Comparison of ENCODE assay signal across 8 cellular contexts in the genomic region with DNA sequence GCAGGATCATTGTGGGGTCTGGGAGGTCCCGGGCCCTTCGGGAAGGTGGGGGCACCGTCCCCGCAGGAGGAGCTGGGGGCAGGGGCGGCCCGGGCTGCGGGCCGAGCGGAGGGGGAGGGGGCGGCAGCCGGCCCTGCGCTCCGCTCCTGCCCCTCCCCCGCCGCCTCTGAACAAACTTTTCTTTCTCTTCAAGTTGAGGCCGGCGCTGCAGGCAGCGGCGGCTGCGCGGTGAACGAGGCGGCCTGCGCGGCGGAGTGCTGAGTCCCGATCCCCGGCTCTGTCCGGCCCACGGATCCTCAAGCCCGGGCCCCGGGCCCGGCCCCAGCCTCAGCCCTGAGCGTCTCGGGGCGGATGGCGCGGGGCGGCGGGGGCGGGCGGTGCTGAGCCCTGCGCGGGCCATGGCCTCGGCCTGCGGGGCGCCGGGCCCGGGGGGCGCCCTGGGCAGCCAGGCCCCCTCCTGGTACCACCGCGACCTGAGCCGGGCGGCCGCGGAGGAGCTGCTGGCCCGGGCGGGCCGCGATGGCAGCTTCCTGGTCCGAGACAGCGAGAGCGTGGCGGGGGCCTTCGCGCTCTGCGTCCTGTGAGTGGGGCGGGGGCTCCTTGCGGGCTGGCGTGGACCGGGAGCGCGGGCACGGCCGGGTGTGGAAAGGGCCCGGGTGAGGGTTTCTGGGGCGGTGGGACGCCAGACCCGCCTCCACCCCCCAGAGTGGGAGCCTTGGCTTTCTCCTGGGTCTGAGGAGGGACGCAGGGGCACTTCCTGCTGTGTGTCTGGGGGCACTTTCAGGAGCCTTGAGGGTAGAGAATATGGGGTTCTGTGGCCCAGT. TPM values are rescaled to one million over a fixed set of nuclear protein-coding genes. Genes with fewer than 3 reads are reported as not detected.
DNase-seq lines count a peak whose midpoint lies in the region; ATAC-seq and TF ChIP-seq lines count a peak whose summit lies in the region.

A gene with protein sequence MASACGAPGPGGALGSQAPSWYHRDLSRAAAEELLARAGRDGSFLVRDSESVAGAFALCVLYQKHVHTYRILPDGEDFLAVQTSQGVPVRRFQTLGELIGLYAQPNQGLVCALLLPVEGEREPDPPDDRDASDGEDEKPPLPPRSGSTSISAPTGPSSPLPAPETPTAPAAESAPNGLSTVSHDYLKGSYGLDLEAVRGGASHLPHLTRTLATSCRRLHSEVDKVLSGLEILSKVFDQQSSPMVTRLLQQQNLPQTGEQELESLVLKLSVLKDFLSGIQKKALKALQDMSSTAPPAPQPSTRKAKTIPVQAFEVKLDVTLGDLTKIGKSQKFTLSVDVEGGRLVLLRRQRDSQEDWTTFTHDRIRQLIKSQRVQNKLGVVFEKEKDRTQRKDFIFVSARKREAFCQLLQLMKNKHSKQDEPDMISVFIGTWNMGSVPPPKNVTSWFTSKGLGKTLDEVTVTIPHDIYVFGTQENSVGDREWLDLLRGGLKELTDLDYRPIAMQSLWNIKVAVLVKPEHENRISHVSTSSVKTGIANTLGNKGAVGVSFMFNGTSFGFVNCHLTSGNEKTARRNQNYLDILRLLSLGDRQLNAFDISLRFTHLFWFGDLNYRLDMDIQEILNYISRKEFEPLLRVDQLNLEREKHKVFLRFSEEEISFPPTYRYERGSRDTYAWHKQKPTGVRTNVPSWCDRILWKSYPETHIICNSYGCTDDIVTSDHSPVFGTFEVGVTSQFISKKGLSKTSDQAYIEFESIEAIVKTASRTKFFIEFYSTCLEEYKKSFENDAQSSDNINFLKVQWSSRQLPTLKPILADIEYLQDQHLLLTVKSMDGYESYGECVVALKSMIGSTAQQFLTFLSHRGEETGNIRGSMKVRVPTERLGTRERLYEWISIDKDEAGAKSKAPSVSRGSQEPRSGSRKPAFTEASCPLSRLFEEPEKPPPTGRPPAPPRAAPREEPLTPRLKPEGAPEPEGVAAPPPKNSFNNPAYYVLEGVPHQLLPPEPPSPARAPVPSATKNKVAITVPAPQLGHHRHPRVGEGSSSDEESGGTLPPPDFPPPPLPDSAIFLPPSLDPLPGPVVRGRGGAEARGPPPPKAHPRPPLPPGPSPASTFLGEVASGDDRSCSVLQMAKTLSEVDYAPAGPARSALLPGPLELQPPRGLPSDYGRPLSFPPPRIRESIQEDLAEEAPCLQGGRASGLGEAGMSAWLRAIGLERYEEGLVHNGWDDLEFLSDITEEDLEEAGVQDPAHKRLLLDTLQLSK (plus strand): TSS at position 181 of the 824 bp plus-strand sequence. CDS start 218 bp downstream, at position 399.

- peak in 6 of 10 experiments; percentile 15 to 54 (median 35) for DNase-seq in CD4-positive, alpha-beta T cell
- DNase-seq in HT1080 (ENCODE audit: low read depth) (no peak), erythroblast (lab: John Stamatoyannopoulos, UW) (peak; percentile 51 to 69), testis (peak; percentile 76), cerebellar cortex (ENCODE audit: low spot score) (no peak), NCI-H187 (lab: John Stamatoyannopoulos, UW) (no peak)
- DNase-seq in activated CD8-positive, alpha-beta memory T cell treated with anti-CD3 and anti-CD28 coated beads for 24 hours = peak; percentile 74

- intact Hi-C loops in CD4-positive, alpha-beta T cell (cut with DNase I, micrococcal nuclease) = loop anchor here (2.0 to 10.0 kb wide), 9 partner anchors 110 to 1420 kb away; a partner anchor contains a TSS
- intact Hi-C loops in testis (cut with DNase I; ENCODE audit: low total_unique reads) = no loop called here

- CTCF ChIA-PET in CD4-positive, alpha-beta T cell (lab: Charles Lee) = interaction anchor here (1.5 kb wide), 1 partner anchor 81 kb away, joined by 4 read pairs; no protein-coding TSS in a partner anchor

- TF ChIP-seq POLR2A in erythroblast (IDR thresholded peaks at IDR 0.05; ENCODE audit: low read length) (no peak), testis (IDR thresholded peaks at IDR 0.05) (no peak)

- peak within 1 kb of the TSS; percentile 46 for H3K4me3 ChIP-seq in mucosa of stomach (ENCODE audit: low read length)
- peak within 1 kb of the TSS; percentile 80 to 88 for H3K4me3 ChIP-seq in testis

- peaks cover 32% of the 10 kb centered on the region for H3K4me1 Mint-ChIP-seq in CD4-positive, alpha-beta T cell (ENCODE audit: low read depth)

- no peaks in the 10 kb centered on the region for H3K9me3 Mint-ChIP-seq in CD4-positive, alpha-beta T cell

- peak within 1 kb of the TSS; percentile 95 for H3K27ac Mint-ChIP-seq in CD4-positive, alpha-beta T cell

- H3K4me3 Mint-ChIP-seq in CD4-positive, alpha-beta T cell = peak within 1 kb of the TSS; percentile 98

- no peaks in the 10 kb centered on the region for H3K27me3 Mint-ChIP-seq in CD4-positive, alpha-beta T cell

- 3% methylated on average over 37 of the region's 80 CpGs; no CpG with 5 or more reads in 1 of the 2 donors for WGBS in testis, 2 donors

- H3K36me3 ChIP-seq in mucosa of stomach (ENCODE audit: control insufficient read depth, insufficient read depth, low read length) (peaks cover 4% of the 10 kb centered on the region), testis (ENCODE audit: low read depth, missing control alignments) (no peaks in the 10 kb centered on the region)

- TF ChIP-seq CTCF in CD4-positive, alpha-beta T cell (IDR thresholded peaks at IDR 0.05) = no peak
- no peak for TF ChIP-seq CTCF in testis (IDR thresholded peaks at IDR 0.05)

- H3K4me1 ChIP-seq in mucosa of stomach (ENCODE audit: control insufficient read depth, insufficient read depth, low read length) (peaks cover 19% of the 10 kb centered on the region), testis (peaks cover 17% of the 10 kb centered on the region)

- H3K36me3 Mint-ChIP-seq in CD4-positive, alpha-beta T cell (ENCODE audit: low read depth) = peaks cover 28% of the 10 kb centered on the region

- ATAC-seq in CD4-positive, alpha-beta T cell (ENCODE audit: poor library complexity) = no peak

- H3K27ac ChIP-seq in CD4-positive, alpha-beta T cell (ENCODE audit: low read depth, low read length) = peak within 1 kb of the TSS; percentile 77
- H3K27ac ChIP-seq in testis = peak within 1 kb of the TSS; percentile 88 to 96

- H3K27me3 ChIP-seq in CD4-positive, alpha-beta T cell (ENCODE audit: control insufficient read depth, insufficient read depth, low read length) = no peaks in the 10 kb centered on the region
- H3K27me3 ChIP-seq in mucosa of stomach (ENCODE audit: control insufficient read depth, insufficient read depth, low read length) (no peaks in the 10 kb centered on the region), testis (no peaks in the 10 kb centered on the region)

- H3K9me3 ChIP-seq in CD4-positive, alpha-beta T cell (ENCODE audit: control insufficient read depth, low read length) = no peaks in the 10 kb centered on the region
- no peaks in the 10 kb centered on the region for H3K9me3 ChIP-seq in mucosa of stomach (ENCODE audit: control insufficient read depth, low read length)
- no peaks in the 10 kb centered on the region for H3K9me3 ChIP-seq in testis

- POLR2A ChIA-PET in CD4-positive, alpha-beta T cell (lab: Charles Lee) = interaction anchor here (0.6 to 3.8 kb wide), 8 partner anchors 10 to 383 kb away, joined by 3 to 29 read pairs (median 4); a partner anchor contains a TSS

- H3K9ac ChIP-seq in mucosa of stomach (ENCODE audit: low read length) = peak within 1 kb of the TSS; percentile 81

RNA-seq across cellular contexts. Expression of the gene that starts here (rescaled TPM):
- total RNA-seq in CD4-positive, alpha-beta T cell = 100 to 1,000 TPM; 124 to 128 TPM
- total RNA-seq in HT1080 (2014; rRNA removed; shearing (Covaris generic)) = 64.7 and 68.8 TPM in 2 replicates
- polyA plus RNA-seq in HT1080 (2015; cell fraction: cytosol; rRNA removed) = 38.9 and 41.6 TPM in 2 replicates
- 205 and 235 TPM in 2 replicates for polyA plus RNA-seq in HT1080 (2015; cell fraction: nucleus; rRNA removed)
- 100 to 1,000 TPM; 120 to 132 TPM for total RNA-seq in testis
- polyA plus RNA-seq in testis (ENCODE audit: insufficient read depth, low read depth, low replicate concordance) = 48.1 TPM

Comparison
In these comparisons a context has a peak if more than half of its experiments do, and no peak if none do; other contexts are left out.
1. DNase-seq: peak in CD4-positive, alpha-beta T cell (6 of 10), activated CD8-positive, alpha-beta memory T cell treated with anti-CD3 and anti-CD28 coated beads for 24 hours (single experiment), erythroblast (2 of 2) and testis (single experiment); none in HT1080 (single experiment), cerebellar cortex (single experiment) and NCI-H187 (0 of 2).